Comparison of ENCODE assay signal across 8 cellular contexts in the genomic region with DNA sequence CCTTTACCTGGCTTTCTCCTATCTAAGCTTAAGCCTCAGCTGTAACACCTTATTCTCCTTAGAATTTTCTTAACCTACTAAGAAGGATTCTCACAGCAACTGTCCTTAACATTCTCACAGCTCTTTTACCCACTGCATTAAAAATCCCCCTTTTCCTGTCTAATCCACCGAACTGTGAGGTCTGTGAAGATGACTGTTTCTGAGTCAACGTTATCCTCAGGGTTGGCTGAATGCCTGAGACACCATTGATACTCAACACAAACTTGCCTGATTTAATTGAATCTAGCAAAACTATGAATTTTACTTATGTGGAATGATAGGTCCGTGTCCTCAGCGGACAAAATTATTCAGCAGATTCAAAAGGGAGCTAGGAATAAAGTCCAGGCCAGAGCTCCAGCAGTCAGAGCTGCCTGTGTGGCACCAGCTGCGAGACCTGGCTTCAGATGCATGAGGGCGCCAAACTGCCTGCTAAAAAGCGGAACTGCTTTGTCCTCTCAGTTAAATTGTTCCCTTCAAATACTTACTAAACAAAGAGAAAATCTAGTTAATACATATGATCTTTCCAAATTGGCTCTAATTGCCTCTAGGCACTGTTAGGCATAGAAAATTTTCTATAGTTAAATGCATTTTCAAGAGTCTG. TPM values are rescaled to one million over a fixed set of nuclear protein-coding genes. Genes with fewer than 3 reads are reported as not detected.
A peak's percentile ranks its signal among the peaks of the same experiment; 100 is the strongest.
DNase-seq lines count a peak whose midpoint lies in the region; ATAC-seq and TF ChIP-seq lines count a peak whose summit lies in the region.

No MANE protein-coding gene starts in this region.

- DNase-seq in EL = peak; percentile 56
- DNase-seq in LNCaP clone FGC (ENCODE audit: low read depth) = no peak
- peak; percentile 59 for DNase-seq in RPMI8226
- DNase-seq in iris pigment epithelial cell (ENCODE audit: low read depth) = peak; percentile 82
- no peak for DNase-seq in effector memory CD4-positive, alpha-beta T cell
- DNase-seq in esophagus muscularis mucosa (ENCODE audit: extremely low spot score) = no peak
- DNase-seq in occipital lobe (lab: John Stamatoyannopoulos, UW) = no peak

- intact Hi-C loops in esophagus muscularis mucosa (cut with DNase I) = no loop called here

- 57% methylated on average over 7 of the region's 7 CpGs for WGBS in esophagus muscularis mucosa

- H3K36me3 ChIP-seq in effector memory CD4-positive, alpha-beta T cell (ENCODE audit: control insufficient read depth, insufficient read depth, low read length) = no peaks in the 10 kb centered on the region
- H3K36me3 ChIP-seq in esophagus muscularis mucosa = no peaks in the 10 kb centered on the region

- no peak for ATAC-seq in HG03139 (IDR thresholded peaks at IDR 0.05; ENCODE audit: unreplicated experiment)

- no peaks in the 10 kb centered on the region for H3K4me1 ChIP-seq in effector memory CD4-positive, alpha-beta T cell (ENCODE audit: control insufficient read depth, insufficient read depth, low read length, poor library complexity, severe bottlenecking)
- no peaks in the 10 kb centered on the region for H3K4me1 ChIP-seq in esophagus muscularis mucosa

- H3K27ac ChIP-seq in effector memory CD4-positive, alpha-beta T cell (ENCODE audit: insufficient read depth, low read length, poor library complexity, severe bottlenecking) = no peak overlapping the region
- H3K27ac ChIP-seq in esophagus muscularis mucosa (replicated peaks in 1 of 4) = no peak overlapping the region

- H3K9me3 ChIP-seq in effector memory CD4-positive, alpha-beta T cell (ENCODE audit: control insufficient read depth, low read length) = no peaks in the 10 kb centered on the region
- no peaks in the 10 kb centered on the region for H3K9me3 ChIP-seq in esophagus muscularis mucosa

- H3K27me3 ChIP-seq in effector memory CD4-positive, alpha-beta T cell (replicated peaks; ENCODE audit: control insufficient read depth, insufficient read depth, low read length, poor library complexity, severe bottlenecking) = no peaks in the 10 kb centered on the region
- peaks cover 0 to under 1% (median 0%) of the 10 kb centered on the region in 4 donors for H3K27me3 ChIP-seq in esophagus muscularis mucosa

- TF ChIP-seq CTCF in LNCaP clone FGC (IDR thresholded peaks at IDR 0.05; ENCODE audit: control insufficient read depth, extremely low read depth, insufficient read depth) (peak; percentile 38), esophagus muscularis mucosa (IDR thresholded peaks at IDR 0.05) (no peak)

- no peak for TF ChIP-seq EP300 in esophagus muscularis mucosa (IDR thresholded peaks at IDR 0.05)

- H3K4me3 ChIP-seq in LNCaP clone FGC (ENCODE audit: low read depth, low read length) (no peak overlapping the region), esophagus muscularis mucosa (no peak overlapping the region)
- H3K4me3 ChIP-seq in effector memory CD4-positive, alpha-beta T cell (ENCODE audit: insufficient read depth, low read depth, low read length, poor library complexity, severe bottlenecking) = no peak overlapping the region

- no peak for TF ChIP-seq POLR2A in esophagus muscularis mucosa (IDR thresholded peaks at IDR 0.05; ENCODE audit: low read depth)

RNA-seq across cellular contexts. Expression of gene VWDE, which starts 33.4 kb away (rescaled TPM):
- total RNA-seq in esophagus muscularis mucosa = not detected
- 1.4 TPM for total RNA-seq in occipital lobe

Comparison
In these comparisons a context has a peak if more than half of its experiments do, and no peak if none do; other contexts are left out.
1. DNase-seq: peak in EL (single experiment), RPMI8226 (single experiment) and iris pigment epithelial cell (single experiment); none in LNCaP clone FGC (single experiment), effector memory CD4-positive, alpha-beta T cell (0 of 3), esophagus muscularis mucosa (single experiment) and occipital lobe (single experiment).